Comparison of ENCODE assay signal across 34 cellular contexts in genomic region chr6:141393405-141394124, GRCh38.
"Had no signal": no experiment of that assay in that cellular context is flagged by ENCODE, and none has a peak within 500 bp of the region (broad histone marks: within the 10 kb centered on the region; RNA-seq: fewer than 3 reads in every experiment).

No MANE protein-coding gene starts in this region.

- H3K79me2 ChIP-seq: hepatocyte had no signal

- H2AFZ ChIP-seq: hepatocyte had no signal

- H3K4me3 Mint-ChIP-seq: activated CD4-positive, alpha-beta memory T cell treated with anti-CD3 and anti-CD28 coated beads for 36 hours; activated CD4-positive, alpha-beta T cell treated with anti-CD3 and anti-CD28 coated beads for 36 hours; activated CD4-positive, alpha-beta T cell treated with anti-CD3 and anti-CD28 coated beads, Interleukin-2, amount 10 ng/mL, durations not matched to agents 24 days and 14 days; activated CD8-positive, alpha-beta memory T cell treated with anti-CD3 and anti-CD28 coated beads, Interleukin-2, amount 10 ng/mL, durations not matched to agents 7 days and 5 days; activated CD8-positive, alpha-beta T cell treated with anti-CD3 and anti-CD28 coated beads, Interleukin-2, amount 10 ng/mL, durations not matched to agents 7 days and 5 days; activated naive CD4-positive, alpha-beta T cell treated with anti-CD3 and anti-CD28 coated beads, Interleukin-2, amount 10 ng/mL, durations not matched to agents 7 days and 5 days; activated naive CD8-positive, alpha-beta T cell treated with anti-CD3 and anti-CD28 coated beads, Interleukin-2, amount 10 ng/mL, durations not matched to agents 7 days and 5 days; activated T-helper 1 cell treated with anti-CD3 and anti-CD28 coated beads, Interleukin-12 subunit alpha, Interleukin-12 subunit beta, Interleukin-2, Interleukin-4 antibody, amounts not matched to agents 30 ng/mL and 10 ng/mL and 1 ng/mL, durations not matched to agents 14 hours and 24 hours and 36 hours; effector memory CD8-positive, alpha-beta T cell had no signal

- H3K27ac Mint-ChIP-seq: activated CD4-positive, alpha-beta memory T cell treated with anti-CD3 and anti-CD28 coated beads for 36 hours; activated CD4-positive, alpha-beta T cell treated with anti-CD3 and anti-CD28 coated beads for 36 hours; activated CD4-positive, alpha-beta T cell treated with anti-CD3 and anti-CD28 coated beads, Interleukin-2, amount 10 ng/mL, durations not matched to agents 24 days and 14 days; activated CD8-positive, alpha-beta memory T cell treated with anti-CD3 and anti-CD28 coated beads, Interleukin-2, amount 10 ng/mL, durations not matched to agents 7 days and 5 days; activated CD8-positive, alpha-beta T cell treated with anti-CD3 and anti-CD28 coated beads, Interleukin-2, amount 10 ng/mL, durations not matched to agents 7 days and 5 days; activated naive CD4-positive, alpha-beta T cell treated with anti-CD3 and anti-CD28 coated beads, Interleukin-2, amount 50 U/mL, for 72 hours; activated naive CD8-positive, alpha-beta T cell treated with anti-CD3 and anti-CD28 coated beads, Interleukin-2, amount 10 ng/mL, durations not matched to agents 7 days and 5 days; activated T-helper 1 cell treated with anti-CD3 and anti-CD28 coated beads, Interleukin-12 subunit alpha, Interleukin-12 subunit beta, Interleukin-2, Interleukin-4 antibody, amounts not matched to agents 30 ng/mL and 10 ng/mL and 1 ng/mL, durations not matched to agents 14 hours and 24 hours and 36 hours; activated T-helper 2 cell treated with anti-CD3 and anti-CD28 coated beads, Interferon-gamma antibody, Interleukin-2, Interleukin-4, amounts not matched to agents 10 μg/mL and 5 μg/mL and 100 μg/mL, durations not matched to agents 14 hours and 24 hours and 36 hours; effector memory CD8-positive, alpha-beta T cell had no signal

- H3K27me3 Mint-ChIP-seq: activated CD4-positive, alpha-beta memory T cell treated with anti-CD3 and anti-CD28 coated beads for 36 hours; activated CD4-positive, alpha-beta T cell treated with anti-CD3 and anti-CD28 coated beads for 36 hours; activated CD4-positive, alpha-beta T cell treated with anti-CD3 and anti-CD28 coated beads, Interleukin-2, amount 10 ng/mL, durations not matched to agents 24 days and 14 days; activated CD8-positive, alpha-beta memory T cell treated with anti-CD3 and anti-CD28 coated beads, Interleukin-2, amount 10 ng/mL, durations not matched to agents 7 days and 5 days; activated naive CD4-positive, alpha-beta T cell treated with anti-CD3 and anti-CD28 coated beads, Interleukin-2, amount 10 ng/mL, durations not matched to agents 7 days and 5 days; activated naive CD8-positive, alpha-beta T cell treated with anti-CD3 and anti-CD28 coated beads, Interleukin-2, amount 10 ng/mL, durations not matched to agents 7 days and 5 days had no signal

- H3K4me1 ChIP-seq: esophagus squamous epithelium, gastroesophageal sphincter, heart right ventricle had no signal

- ATAC-seq: activated CD4-positive, alpha-beta T cell treated with anti-CD3 and anti-CD28 coated beads for 36 hours; activated CD8-positive, alpha-beta memory T cell treated with anti-CD3 and anti-CD28 coated beads, Interleukin-2, amount 10 ng/mL, durations not matched to agents 7 days and 5 days; activated CD8-positive, alpha-beta T cell treated with anti-CD3 and anti-CD28 coated beads, Interleukin-2, amount 10 ng/mL, durations not matched to agents 7 days and 5 days; activated naive CD4-positive, alpha-beta T cell treated with anti-CD3 and anti-CD28 coated beads, Interleukin-2, amount 50 U/mL, for 72 hours; effector memory CD8-positive, alpha-beta T cell had no signal

- H3K9me3 ChIP-seq: esophagus squamous epithelium, gastroesophageal sphincter, heart right ventricle had no signal

- FAIRE-seq: astrocyte, colon, endothelial cell of umbilical vein had no signal

- H3K27me3 ChIP-seq: brain microvascular endothelial cell, esophagus squamous epithelium, gastroesophageal sphincter, heart right ventricle, hepatocyte had no signal

- H3K4me3 ChIP-seq: esophagus squamous epithelium, gastroesophageal sphincter, heart right ventricle, hepatocyte had no signal

- DNase-seq: activated CD4-positive, alpha-beta memory T cell treated with anti-CD3 and anti-CD28 coated beads for 36 hours; activated CD4-positive, alpha-beta T cell treated with anti-CD3 and anti-CD28 coated beads for 36 hours; activated CD4-positive, alpha-beta T cell treated with anti-CD3 and anti-CD28 coated beads, Interleukin-2, amount 10 ng/mL, durations not matched to agents 24 days and 14 days; activated CD4-positive, CD25-positive, alpha-beta regulatory T cell; activated CD4-positive, CD25-positive, alpha-beta regulatory T cell treated with anti-CD3 and anti-CD28 coated beads, Interleukin-2, amount 50 U/mL, for 72 hours; activated CD8-positive, alpha-beta memory T cell treated with anti-CD3 and anti-CD28 coated beads, Interleukin-2, amount 10 ng/mL, durations not matched to agents 7 days and 5 days; activated CD8-positive, alpha-beta memory T cell treated with anti-CD3 and anti-CD28 coated beads, Interleukin-2, amount 50 U/mL, for 4 hours; activated CD8-positive, alpha-beta T cell treated with anti-CD3 and anti-CD28 coated beads, Interleukin-2, amount 10 ng/mL, durations not matched to agents 7 days and 5 days; activated gamma-delta T cell; activated naive CD4-positive, alpha-beta T cell; activated naive CD4-positive, alpha-beta T cell treated with anti-CD3 and anti-CD28 coated beads, Interleukin-2, amount 10 ng/mL, durations not matched to agents 7 days and 5 days; activated naive CD8-positive, alpha-beta T cell treated with anti-CD3 and anti-CD28 coated beads, Interleukin-2, amount 10 ng/mL, durations not matched to agents 7 days and 5 days; activated T-cell treated with anti-CD3 and anti-CD28 coated beads, Interleukin-2, amount 50 U/mL, for 1 hour; activated T-cell treated with anti-CD3 and anti-CD28 coated beads, Interleukin-2, amount 50 U/mL, for 48 hours; anterior cingulate cortex; brain microvascular endothelial cell; caudate nucleus; cortex of kidney; dermis blood vessel endothelial cell; effector CD4-positive, alpha-beta T cell; effector memory CD8-positive, alpha-beta T cell; esophagus squamous epithelium; foreskin melanocyte; heart right ventricle; T-helper 2 cell had no signal

- H3K4me2 ChIP-seq: hepatocyte had no signal

- H3K4me1 Mint-ChIP-seq: activated CD4-positive, alpha-beta T cell treated with anti-CD3 and anti-CD28 coated beads for 36 hours; activated CD4-positive, alpha-beta T cell treated with anti-CD3 and anti-CD28 coated beads, Interleukin-2, amount 10 ng/mL, durations not matched to agents 24 days and 14 days; activated CD8-positive, alpha-beta memory T cell treated with anti-CD3 and anti-CD28 coated beads, Interleukin-2, amount 10 ng/mL, durations not matched to agents 7 days and 5 days; activated naive CD4-positive, alpha-beta T cell treated with anti-CD3 and anti-CD28 coated beads, Interleukin-2, amount 10 ng/mL, durations not matched to agents 7 days and 5 days; activated naive CD8-positive, alpha-beta T cell treated with anti-CD3 and anti-CD28 coated beads, Interleukin-2, amount 10 ng/mL, durations not matched to agents 7 days and 5 days had no signal

- H3K27ac ChIP-seq: brain microvascular endothelial cell, epithelial cell of prostate, esophagus squamous epithelium, gastroesophageal sphincter, heart right ventricle, hepatocyte had no signal

- H3K36me3 ChIP-seq: brain microvascular endothelial cell, esophagus squamous epithelium, gastroesophageal sphincter, heart right ventricle had no signal

- H3K36me3 Mint-ChIP-seq: activated CD4-positive, alpha-beta memory T cell treated with anti-CD3 and anti-CD28 coated beads for 36 hours; activated CD8-positive, alpha-beta memory T cell treated with anti-CD3 and anti-CD28 coated beads, Interleukin-2, amount 10 ng/mL, durations not matched to agents 7 days and 5 days; activated naive CD4-positive, alpha-beta T cell treated with anti-CD3 and anti-CD28 coated beads, Interleukin-2, amount 10 ng/mL, durations not matched to agents 7 days and 5 days; activated naive CD4-positive, alpha-beta T cell treated with anti-CD3 and anti-CD28 coated beads, Interleukin-2, amount 50 U/mL, for 72 hours; activated naive CD8-positive, alpha-beta T cell treated with anti-CD3 and anti-CD28 coated beads, Interleukin-2, amount 10 ng/mL, durations not matched to agents 7 days and 5 days had no signal

- H3K9me3 Mint-ChIP-seq: activated CD4-positive, alpha-beta memory T cell treated with anti-CD3 and anti-CD28 coated beads for 36 hours; activated CD4-positive, alpha-beta T cell treated with anti-CD3 and anti-CD28 coated beads, Interleukin-2, amount 10 ng/mL, durations not matched to agents 24 days and 14 days; activated naive CD4-positive, alpha-beta T cell treated with anti-CD3 and anti-CD28 coated beads, Interleukin-2, amount 10 ng/mL, durations not matched to agents 7 days and 5 days; activated naive CD4-positive, alpha-beta T cell treated with anti-CD3 and anti-CD28 coated beads, Interleukin-2, amount 50 U/mL, for 72 hours; activated naive CD8-positive, alpha-beta T cell treated with anti-CD3 and anti-CD28 coated beads, Interleukin-2, amount 10 ng/mL, durations not matched to agents 7 days and 5 days; activated T-helper 1 cell treated with anti-CD3 and anti-CD28 coated beads, Interleukin-12 subunit alpha, Interleukin-12 subunit beta, Interleukin-2, Interleukin-4 antibody, amounts not matched to agents 30 ng/mL and 10 ng/mL and 1 ng/mL, durations not matched to agents 14 hours and 24 hours and 36 hours; activated T-helper 2 cell treated with anti-CD3 and anti-CD28 coated beads, Interferon-gamma antibody, Interleukin-2, Interleukin-4, amounts not matched to agents 10 μg/mL and 5 μg/mL and 100 μg/mL, durations not matched to agents 14 hours and 24 hours and 36 hours; effector memory CD8-positive, alpha-beta T cell had no signal
